Comparison of ENCODE assay signal across 18 cellular contexts in genomic region chr10:110898391-110898790, GRCh38. TPM values are rescaled to one million over a fixed set of nuclear protein-coding genes. Genes with fewer than 3 reads are reported as not detected.
A peak's percentile ranks its signal among the peaks of the same experiment; 100 is the strongest.
DNase-seq lines count a peak whose midpoint lies in the region; ATAC-seq and TF ChIP-seq lines count a peak whose summit lies in the region.
"Had no signal": no experiment of that assay in that cellular context is flagged by ENCODE, and none has a peak within 500 bp of the region (broad histone marks: within the 10 kb centered on the region; RNA-seq: fewer than 3 reads in every experiment).

No MANE protein-coding gene starts in this region.

- CTCF ChIA-PET in activated CD8-positive, alpha-beta T cell treated with anti-CD3 and anti-CD28 coated beads for 36 hours (lab: Charles Lee) = interaction anchor here (0.6 to 3.9 kb wide), 5 partner anchors 12 to 226 kb away, joined by 3 to 18 read pairs (median 3); no protein-coding TSS in a partner anchor
- CTCF ChIA-PET in activated CD8-positive, alpha-beta T cell treated with anti-CD3 and anti-CD28 coated beads, Interleukin-2, amount 10 ng/mL, durations not matched to agents 7 days and 5 days (lab: Charles Lee) = interaction anchor here (0.6 to 2.4 kb wide), 10 partner anchors 8 to 288 kb away, joined by 3 to 14 read pairs (median 3); partner anchors contain the start of genes BBIP1 and PDCD4

- H3K27ac ChIP-seq in vagina = no peak overlapping the region
- H3K27ac ChIP-seq: BLaER1, right atrium auricular region had no signal

- no peaks in the 10 kb centered on the region for H3K27me3 Mint-ChIP-seq in activated CD8-positive, alpha-beta T cell treated with anti-CD3 and anti-CD28 coated beads for 36 hours
- H3K27me3 Mint-ChIP-seq in activated CD8-positive, alpha-beta T cell treated with anti-CD3 and anti-CD28 coated beads, Interleukin-2, amount 10 ng/mL, durations not matched to agents 7 days and 5 days (ENCODE audit: low read depth) = no peaks in the 10 kb centered on the region
- H3K27me3 Mint-ChIP-seq: activated CD4-positive, alpha-beta memory T cell treated with anti-CD3 and anti-CD28 coated beads, Interleukin-2, amount 10 ng/mL, durations not matched to agents 7 days and 5 days had no signal

- intact Hi-C loops in activated CD8-positive, alpha-beta T cell treated with anti-CD3 and anti-CD28 coated beads for 36 hours (cut with micrococcal nuclease) = no loop called here
- intact Hi-C loops in vagina (cut with DNase I) = no loop called here

- H3K4me1 ChIP-seq in vagina = peaks cover 14% of the 10 kb centered on the region
- H3K4me1 ChIP-seq: BLaER1 had no signal

- H3K27me3 ChIP-seq in vagina = no peaks in the 10 kb centered on the region
- H3K27me3 ChIP-seq: BLaER1, right atrium auricular region had no signal

- no peaks in the 10 kb centered on the region for H3K9me3 ChIP-seq in vagina
- H3K9me3 ChIP-seq: BLaER1, right atrium auricular region had no signal

- H3K9me3 Mint-ChIP-seq in activated CD8-positive, alpha-beta T cell treated with anti-CD3 and anti-CD28 coated beads for 36 hours = no peaks in the 10 kb centered on the region
- H3K9me3 Mint-ChIP-seq in activated CD8-positive, alpha-beta T cell treated with anti-CD3 and anti-CD28 coated beads, Interleukin-2, amount 10 ng/mL, durations not matched to agents 7 days and 5 days (ENCODE audit: insufficient read depth) = no peaks in the 10 kb centered on the region
- H3K9me3 Mint-ChIP-seq: activated CD4-positive, alpha-beta memory T cell treated with anti-CD3 and anti-CD28 coated beads, Interleukin-2, amount 10 ng/mL, durations not matched to agents 7 days and 5 days; activated T-helper 1 cell treated with anti-CD3 and anti-CD28 coated beads, Interleukin-12 subunit alpha, Interleukin-12 subunit beta, Interleukin-2, Interleukin-4 antibody, amounts not matched to agents 30 ng/mL and 10 ng/mL and 1 ng/mL, durations not matched to agents 14 hours and 24 hours and 36 hours had no signal

- H3K36me3 ChIP-seq in vagina = peaks cover 4 to 69% of the 10 kb centered on the region in 2 donors

- H3K4me3 ChIP-seq in fibroblast of the aortic adventitia (ENCODE audit: low read depth, low read length) (no peak overlapping the region), vagina (no peak overlapping the region)
- H3K4me3 ChIP-seq: BLaER1, right atrium auricular region had no signal

- no peak for DNase-seq in activated CD8-positive, alpha-beta T cell treated with anti-CD3 and anti-CD28 coated beads for 36 hours
- no peak for DNase-seq in activated CD8-positive, alpha-beta T cell treated with anti-CD3 and anti-CD28 coated beads, Interleukin-2, amount 10 ng/mL, durations not matched to agents 7 days and 5 days
- DNase-seq in LHCN-M2 (ENCODE audit: low read depth) (peak; percentile 36), fibroblast of the aortic adventitia (ENCODE audit: low read depth) (peak; percentile 31), vagina (ENCODE audit: extremely low spot score in 2 of 2) (no peak), NCI-H2227 treated with DMSO at 0.1 percent for 48 hours (lab: John Stamatoyannopoulos, UW) (no peak)
- DNase-seq: activated CD4-positive, alpha-beta memory T cell treated with anti-CD3 and anti-CD28 coated beads, Interleukin-2, amount 10 ng/mL, durations not matched to agents 7 days and 5 days; effector CD8-positive, alpha-beta T cell; islet precursor cell; KG1; NCI-H1048; NCI-H2081; NCI-H510A; stimulated activated naive CD4-positive, alpha-beta T cell treated with Interleukin-2 at 50 U/mL for 16 hours; trophoblast cell had no signal

- peaks cover 65% of the 10 kb centered on the region for H3K36me3 Mint-ChIP-seq in activated CD8-positive, alpha-beta T cell treated with anti-CD3 and anti-CD28 coated beads for 36 hours (ENCODE audit: low read depth)
- H3K36me3 Mint-ChIP-seq in activated CD8-positive, alpha-beta T cell treated with anti-CD3 and anti-CD28 coated beads, Interleukin-2, amount 10 ng/mL, durations not matched to agents 7 days and 5 days (ENCODE audit: low read depth) = peaks cover 64% of the 10 kb centered on the region

- H3K27ac Mint-ChIP-seq in activated CD8-positive, alpha-beta T cell treated with anti-CD3 and anti-CD28 coated beads for 36 hours = peak overlapping the region; percentile 33
- H3K27ac Mint-ChIP-seq in activated CD8-positive, alpha-beta T cell treated with anti-CD3 and anti-CD28 coated beads, Interleukin-2, amount 10 ng/mL, durations not matched to agents 7 days and 5 days = no peak overlapping the region
- H3K27ac Mint-ChIP-seq: activated CD4-positive, alpha-beta memory T cell treated with anti-CD3 and anti-CD28 coated beads, Interleukin-2, amount 10 ng/mL, durations not matched to agents 7 days and 5 days; activated T-helper 1 cell treated with anti-CD3 and anti-CD28 coated beads, Interleukin-12 subunit alpha, Interleukin-12 subunit beta, Interleukin-2, Interleukin-4 antibody, amounts not matched to agents 30 ng/mL and 10 ng/mL and 1 ng/mL, durations not matched to agents 14 hours and 24 hours and 36 hours had no signal

- ATAC-seq in activated CD8-positive, alpha-beta T cell treated with anti-CD3 and anti-CD28 coated beads for 36 hours = no peak
- no peak for ATAC-seq in activated CD8-positive, alpha-beta T cell treated with anti-CD3 and anti-CD28 coated beads, Interleukin-2, amount 10 ng/mL, durations not matched to agents 7 days and 5 days

- peaks cover 71% of the 10 kb centered on the region for H3K4me1 Mint-ChIP-seq in activated CD8-positive, alpha-beta T cell treated with anti-CD3 and anti-CD28 coated beads for 36 hours (ENCODE audit: low read depth)
- H3K4me1 Mint-ChIP-seq in activated CD8-positive, alpha-beta T cell treated with anti-CD3 and anti-CD28 coated beads, Interleukin-2, amount 10 ng/mL, durations not matched to agents 7 days and 5 days (ENCODE audit: low read depth) = peaks cover 25% of the 10 kb centered on the region

- POLR2A ChIA-PET in activated CD8-positive, alpha-beta T cell treated with anti-CD3 and anti-CD28 coated beads for 36 hours (lab: Charles Lee) = interaction anchor here (0.7 to 1.3 kb wide), 4 partner anchors 11 to 41 kb away, joined by 3 to 4 read pairs (median 4); no protein-coding TSS in a partner anchor
- POLR2A ChIA-PET in activated CD8-positive, alpha-beta T cell treated with anti-CD3 and anti-CD28 coated beads, Interleukin-2, amount 10 ng/mL, durations not matched to agents 7 days and 5 days (lab: Charles Lee) = interaction anchor here (1.2 to 1.5 kb wide), 2 partner anchors 21 to 39 kb away, joined by 3 to 4 read pairs; partner anchors contain the start of gene SHOC2

- TF ChIP-seq CTCF in activated CD8-positive, alpha-beta T cell treated with anti-CD3 and anti-CD28 coated beads for 36 hours (IDR thresholded peaks at IDR 0.05) = no peak
- TF ChIP-seq CTCF in fibroblast of the aortic adventitia (IDR thresholded peaks at IDR 0.05; ENCODE audit: insufficient read depth, low read length) (no peak), vagina (IDR thresholded peaks at IDR 0.05) (no peak)

- no peak overlapping the region for H3K4me3 Mint-ChIP-seq in activated CD8-positive, alpha-beta T cell treated with anti-CD3 and anti-CD28 coated beads for 36 hours
- no peak overlapping the region for H3K4me3 Mint-ChIP-seq in activated CD8-positive, alpha-beta T cell treated with anti-CD3 and anti-CD28 coated beads, Interleukin-2, amount 10 ng/mL, durations not matched to agents 7 days and 5 days
- H3K4me3 Mint-ChIP-seq: activated CD4-positive, alpha-beta memory T cell treated with anti-CD3 and anti-CD28 coated beads, Interleukin-2, amount 10 ng/mL, durations not matched to agents 7 days and 5 days; activated T-helper 1 cell treated with anti-CD3 and anti-CD28 coated beads, Interleukin-12 subunit alpha, Interleukin-12 subunit beta, Interleukin-2, Interleukin-4 antibody, amounts not matched to agents 30 ng/mL and 10 ng/mL and 1 ng/mL, durations not matched to agents 14 hours and 24 hours and 36 hours had no signal

- no peak for TF ChIP-seq POLR2A in vagina (IDR thresholded peaks at IDR 0.05)

RNA-seq across cellular contexts. Expression of gene BBIP1, which starts 20.6 kb away (rescaled TPM):
- 10 to 100 TPM; 41.2 to 44.4 TPM for total RNA-seq in activated CD8-positive, alpha-beta T cell treated with anti-CD3 and anti-CD28 coated beads for 36 hours
- 10 to 100 TPM; 20.7 to 21.1 TPM for total RNA-seq in activated CD8-positive, alpha-beta T cell treated with anti-CD3 and anti-CD28 coated beads, Interleukin-2, amount 10 ng/mL, durations not matched to agents 7 days and 5 days
- total RNA-seq in LHCN-M2 (2014; rRNA removed) (23.1 and 27.8 TPM in 2 replicates), fibroblast of the aortic adventitia (ENCODE audit: low replicate concordance) (2.6 and 38.1 TPM in 2 replicates), vagina (15.2 TPM)
- 22.5 TPM for polyA plus RNA-seq in LHCN-M2 (2012)

RNA-seq across cellular contexts. Expression of gene SHOC2, which starts 21.0 kb away (rescaled TPM):
- total RNA-seq in activated CD8-positive, alpha-beta T cell treated with anti-CD3 and anti-CD28 coated beads for 36 hours = 10 to 100 TPM; 34.2 to 35.4 TPM
- 10 to 100 TPM; 40.0 to 43.2 TPM for total RNA-seq in activated CD8-positive, alpha-beta T cell treated with anti-CD3 and anti-CD28 coated beads, Interleukin-2, amount 10 ng/mL, durations not matched to agents 7 days and 5 days
- total RNA-seq in LHCN-M2 (2014; rRNA removed) = 28.9 and 36.2 TPM in 2 replicates
- polyA plus RNA-seq in LHCN-M2 (2012) = 16.0 TPM
- total RNA-seq in fibroblast of the aortic adventitia (ENCODE audit: low replicate concordance) = 63.9 and 70.1 TPM in 2 replicates
- total RNA-seq in vagina = 40.0 TPM

RNA-seq across cellular contexts. Expression of gene PDCD4, which starts 26.7 kb away (rescaled TPM):
- total RNA-seq in activated CD8-positive, alpha-beta T cell treated with anti-CD3 and anti-CD28 coated beads for 36 hours = 100 to 1,000 TPM; 186 to 190 TPM
- 10 to 100 TPM; 97.1 to 98.4 TPM for total RNA-seq in activated CD8-positive, alpha-beta T cell treated with anti-CD3 and anti-CD28 coated beads, Interleukin-2, amount 10 ng/mL, durations not matched to agents 7 days and 5 days
- total RNA-seq in LHCN-M2 (2014; rRNA removed) (17.7 and 40.0 TPM in 2 replicates), fibroblast of the aortic adventitia (ENCODE audit: low replicate concordance) (52.9 and 302 TPM in 2 replicates), vagina (110 TPM)
- 58.7 TPM for polyA plus RNA-seq in LHCN-M2 (2012)

Comparison
In these comparisons a context has a peak if more than half of its experiments do, and no peak if none do; other contexts are left out.
1. DNase-seq: peak in LHCN-M2 (single experiment) and fibroblast of the aortic adventitia (single experiment); none in activated CD8-positive, alpha-beta T cell treated with anti-CD3 and anti-CD28 coated beads for 36 hours (single experiment), activated CD8-positive, alpha-beta T cell treated with anti-CD3 and anti-CD28 coated beads, Interleukin-2, amount 10 ng/mL, durations not matched to agents 7 days and 5 days (single experiment), vagina (0 of 2) and NCI-H2227 treated with DMSO at 0.1 percent for 48 hours (single experiment).